13 cellular contexts compared by ENCODE assay signal in the genomic region with DNA sequence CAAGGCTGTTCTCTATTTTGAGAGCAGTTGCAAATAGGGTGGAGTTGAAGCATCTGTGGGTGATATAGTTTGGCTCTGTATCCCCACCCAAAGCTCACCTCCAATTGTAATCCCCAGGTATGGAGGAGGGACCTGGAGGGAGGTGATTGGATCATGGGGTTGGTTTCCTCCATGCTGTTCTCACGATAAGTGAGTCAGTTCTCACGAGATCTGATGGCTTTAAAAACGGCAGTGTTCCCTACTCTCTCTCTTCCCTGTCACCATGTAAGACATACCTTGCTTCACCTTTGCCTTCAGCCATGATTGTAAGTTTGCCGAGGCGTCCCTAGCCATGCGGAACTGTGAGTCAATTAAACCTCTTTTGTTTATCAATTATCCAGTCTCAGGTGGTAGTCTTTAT.
"Had no signal": no experiment of that assay in that cellular context is flagged by ENCODE, and none has a peak within 500 bp of the region (broad histone marks: within the 10 kb centered on the region; RNA-seq: fewer than 3 reads in every experiment).

No MANE protein-coding gene starts in this region.

- H3K9me3 ChIP-seq: stomach, thoracic aorta, transverse colon had no signal

- H3K4me3 ChIP-seq: lung, stomach, thoracic aorta, transverse colon had no signal

- FAIRE-seq: small intestine had no signal

- H3K27ac ChIP-seq: thoracic aorta, transverse colon had no signal

- H3K4me1 ChIP-seq: stomach, transverse colon had no signal

- H3K36me3 ChIP-seq: stomach, thoracic aorta, transverse colon had no signal

- DNase-seq: erythroblast; islet precursor cell; naive B cell; posterior cingulate gyrus; small intestine; stimulated activated CD4-positive, alpha-beta T cell treated with anti-CD3 and anti-CD28 coated beads, Interleukin-12 subunit alpha, Interleukin-12 subunit beta, amount 100 ng/mL, for 4 hours; stimulated activated naive CD4-positive, alpha-beta T cell; stomach; substantia nigra had no signal

- H3K27me3 ChIP-seq: transverse colon had no signal

- ATAC-seq: left lobe of liver had no signal
